8 cellular contexts compared by ENCODE assay signal in the genomic region with DNA sequence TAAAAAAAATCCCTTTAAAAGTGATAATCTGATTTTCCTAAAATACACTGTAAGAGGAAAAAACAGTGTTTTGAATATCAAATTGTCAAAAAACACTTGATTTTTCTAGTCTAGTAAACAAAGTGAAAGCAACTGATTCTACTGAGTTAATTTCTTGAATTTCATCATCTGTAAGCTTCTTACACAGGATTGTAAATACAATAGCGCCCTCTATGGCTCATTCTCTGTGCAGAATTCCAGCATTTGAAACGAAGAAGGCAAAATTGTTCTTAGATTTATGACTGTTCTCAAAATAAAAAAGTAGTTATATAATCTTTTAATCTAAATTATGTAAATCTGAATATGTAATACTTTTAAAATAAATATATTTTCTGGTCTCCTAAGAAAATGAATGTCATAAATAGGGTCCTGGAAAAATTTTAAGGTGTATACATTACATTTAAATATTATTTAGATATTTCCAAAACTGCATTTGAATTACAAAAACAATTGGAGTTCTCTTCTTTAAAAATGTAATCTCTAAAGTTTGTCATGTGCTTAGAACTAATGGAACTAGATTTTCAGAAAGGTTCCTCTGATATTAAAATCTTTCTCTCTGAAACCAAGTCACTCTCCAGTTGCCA.
A peak's percentile ranks its signal among the peaks of the same experiment; 100 is the strongest.
DNase-seq lines count a peak whose midpoint lies in the region; ATAC-seq and TF ChIP-seq lines count a peak whose summit lies in the region.

No MANE protein-coding gene starts in this region.

- ATAC-seq in heart right ventricle (no peak), left ventricle myocardium superior (no peak), HG03280 (IDR thresholded peaks at IDR 0.05; ENCODE audit: unreplicated experiment) (peak; percentile 60), upper lobe of left lung (ENCODE audit: low FRiP score in 2 of 2) (no peak)
- no peak for ATAC-seq in activated T-helper 17 cell treated with anti-CD3 and anti-CD28 coated beads, Interleukin-2, amount 50 U/mL, for 72 hours (replicated peaks)

- H3K4me3 ChIP-seq in heart right ventricle (no peak overlapping the region), upper lobe of left lung (no peak overlapping the region)

- H3K4me3 Mint-ChIP-seq in activated T-helper 17 cell treated with anti-CD3 and anti-CD28 coated beads, Interleukin-2, amount 50 U/mL, for 72 hours = no peak overlapping the region

- intact Hi-C loops in heart right ventricle (cut with DNase I) (loop anchor here in 9 of 10 donors (5.0 to 10.0 kb wide), 5 partner anchors 455 to 715 kb away; no protein-coding TSS in a partner anchor), left ventricle myocardium superior (cut with micrococcal nuclease) (loop anchor here (10.0 kb wide), 1 partner anchor 555 kb away; no protein-coding TSS in a partner anchor)

- no peaks in the 10 kb centered on the region for H3K9me3 ChIP-seq in heart right ventricle
- no peaks in the 10 kb centered on the region for H3K9me3 ChIP-seq in upper lobe of left lung

- peaks cover 0 to 12% (median 0%) of the 10 kb centered on the region in 7 donors for H3K27me3 ChIP-seq in heart right ventricle
- H3K27me3 ChIP-seq in upper lobe of left lung = no peaks in the 10 kb centered on the region

- no peaks in the 10 kb centered on the region for H3K4me1 Mint-ChIP-seq in activated T-helper 17 cell treated with anti-CD3 and anti-CD28 coated beads, Interleukin-2, amount 50 U/mL, for 72 hours

- no peaks in the 10 kb centered on the region for H3K36me3 Mint-ChIP-seq in activated T-helper 17 cell treated with anti-CD3 and anti-CD28 coated beads, Interleukin-2, amount 50 U/mL, for 72 hours (ENCODE audit: low read depth)

- no peaks in the 10 kb centered on the region for H3K27me3 Mint-ChIP-seq in activated T-helper 17 cell treated with anti-CD3 and anti-CD28 coated beads, Interleukin-2, amount 50 U/mL, for 72 hours

- no peaks in the 10 kb centered on the region for H3K36me3 ChIP-seq in heart right ventricle
- H3K36me3 ChIP-seq in upper lobe of left lung = no peaks in the 10 kb centered on the region

- no peaks in the 10 kb centered on the region for H3K4me1 ChIP-seq in heart right ventricle
- no peaks in the 10 kb centered on the region for H3K4me1 ChIP-seq in upper lobe of left lung

- TF ChIP-seq CTCF in heart right ventricle (IDR thresholded peaks at IDR 0.05) (peak; percentile 45 to 84 (median 75)), upper lobe of left lung (IDR thresholded peaks at IDR 0.05) (peak in 5 of 6 experiments; percentile 47 to 61 (median 50))

- no peak overlapping the region for H3K27ac Mint-ChIP-seq in activated T-helper 17 cell treated with anti-CD3 and anti-CD28 coated beads, Interleukin-2, amount 50 U/mL, for 72 hours

- H3K27ac ChIP-seq in heart right ventricle (no peak overlapping the region), upper lobe of left lung (no peak overlapping the region)

- TF ChIP-seq EP300 in upper lobe of left lung (IDR thresholded peaks at IDR 0.05) = no peak

- DNase-seq in heart right ventricle (peak in 1 of 2 donors; percentile 21), left ventricle myocardium superior (no peak), NCI-H345 (lab: John Stamatoyannopoulos, UW) (peak; percentile 83), amniotic stem cell (lab: John Stamatoyannopoulos, UW) (peak; percentile 86), iris pigment epithelial cell (ENCODE audit: low read depth) (peak; percentile 79), upper lobe of left lung (no peak)

- WGBS in heart right ventricle, 2 donors = 1% methylated on average over 2 of the region's 2 CpGs
- WGBS in upper lobe of left lung, 2 donors = 0 to 4% methylated on average over 2 of the region's 2 CpGs

- TF ChIP-seq POLR2A in upper lobe of left lung (IDR thresholded peaks at IDR 0.05) = no peak

- no peaks in the 10 kb centered on the region for H3K9me3 Mint-ChIP-seq in activated T-helper 17 cell treated with anti-CD3 and anti-CD28 coated beads, Interleukin-2, amount 50 U/mL, for 72 hours

Comparison
In these comparisons a context has a peak if more than half of its experiments do, and no peak if none do; other contexts are left out.
1. DNase-seq: peak in NCI-H345 (single experiment), amniotic stem cell (single experiment) and iris pigment epithelial cell (single experiment); none in left ventricle myocardium superior (single experiment) and upper lobe of left lung (0 of 2).